Comparison of ENCODE assay signal across 9 cellular contexts in genomic region chr2:26298286-26298637, GRCh38. TPM values are rescaled to one million over a fixed set of nuclear protein-coding genes. Genes with fewer than 3 reads are reported as not detected.
A peak's percentile ranks its signal among the peaks of the same experiment; 100 is the strongest.
DNase-seq lines count a peak whose midpoint lies in the region; ATAC-seq and TF ChIP-seq lines count a peak whose summit lies in the region.
"Had no signal": no experiment of that assay in that cellular context is flagged by ENCODE, and none has a peak within 500 bp of the region (broad histone marks: within the 10 kb centered on the region; RNA-seq: fewer than 3 reads in every experiment).

No MANE protein-coding gene starts in this region.

- H3K27me3 ChIP-seq in H9 (ENCODE audit: insufficient read depth, low read length): no peaks in the 10 kb centered on the region
- no peaks in the 10 kb centered on the region for H3K27me3 ChIP-seq in mammary epithelial cell (ENCODE audit: insufficient read depth, low read length)
- H3K27me3 ChIP-seq in left lung: no peaks in the 10 kb centered on the region
- no peaks in the 10 kb centered on the region for H3K27me3 ChIP-seq in smooth muscle cell (ENCODE audit: low read depth)
- no peaks in the 10 kb centered on the region for H3K27me3 ChIP-seq in Caco-2 (replicated peaks; ENCODE audit: control insufficient read depth, insufficient read depth, low read length)

- H3K27me3 Mint-ChIP-seq in H9 (ENCODE audit: low read depth): peaks cover 14% of the 10 kb centered on the region; the same call in 1 of the 2 replicates
- no peaks in the 10 kb centered on the region for H3K27me3 Mint-ChIP-seq in Caco-2 (ENCODE audit: insufficient read depth, unreplicated experiment)

- H4K8ac ChIP-seq in H9 (replicated peaks; ENCODE audit: insufficient read length, low read depth, low read length): no peak overlapping the region

- H4K20me1 ChIP-seq in H9 (ENCODE audit: control insufficient read depth, insufficient read depth, insufficient read length) (no peaks in the 10 kb centered on the region), mammary epithelial cell (ENCODE audit: insufficient read depth, low read length) (no peaks in the 10 kb centered on the region), smooth muscle cell (ENCODE audit: low read depth) (no peaks in the 10 kb centered on the region)

- DNase-seq in H9: no peak
- DNase-seq in mammary epithelial cell: no peak
- no peak for DNase-seq in left lung
- DNase-seq in smooth muscle cell (lab: John Stamatoyannopoulos, UW; ENCODE audit: unreplicated experiment): no peak
- DNase-seq in Caco-2: no peak
- DNase-seq in activated T-cell treated with anti-CD3 and anti-CD28 coated beads for 4 hours: no peak
- DNase-seq in activated naive CD4-positive, alpha-beta T cell treated with Interleukin-2 at 50 U/mL for 16 hours: no peak
- DNase-seq: NCI-H1417 had no signal

- peak overlapping the region; percentile 53 for H3K14ac ChIP-seq in H9 (ENCODE audit: insufficient read depth, low read length)

- no peak overlapping the region for H3K4ac ChIP-seq in H9 (ENCODE audit: low read depth, low read length)

- in situ Hi-C loops in mammary epithelial cell (cut with MboI; ENCODE audit: low sequenced_read_pairs in 2 of 2): no loop called here

- H3K4me3 ChIP-seq in mammary epithelial cell (replicated peaks in 1 of 3; ENCODE audit: insufficient read depth in 1 of 3, low read depth in 2 of 3, low read length in 3 of 3) (peak overlapping the region in 1 of 3 experiments; percentile 23), left lung (peak overlapping the region; percentile 40 to 55), smooth muscle cell (peak overlapping the region; percentile 67), Caco-2 (ENCODE audit: low read depth, low read length) (no peak overlapping the region)

- no peak overlapping the region for H4K91ac ChIP-seq in H9 (ENCODE audit: insufficient read length, low read depth, low read length)

- H3K79me2 ChIP-seq in H9 (ENCODE audit: insufficient read depth, low read length) (no peaks in the 10 kb centered on the region), mammary epithelial cell (ENCODE audit: insufficient read depth, low read length) (no peaks in the 10 kb centered on the region), smooth muscle cell (ENCODE audit: low read depth) (no peaks in the 10 kb centered on the region)

- H3T11ph ChIP-seq in H9 (ENCODE audit: low read length): no peak overlapping the region

- no peak for TF ChIP-seq CTCF in H9 (conservative IDR thresholded peaks at IDR 0.05)
- TF ChIP-seq CTCF in mammary epithelial cell (conservative IDR thresholded peaks at IDR 0.05 in 1 of 2, IDR thresholded peaks at IDR 0.05 in 1 of 2; ENCODE audit: extremely low read depth in 1 of 2, insufficient read depth in 1 of 2, low read depth in 1 of 2, low read length in 2 of 2): no peak
- TF ChIP-seq CTCF in left lung (IDR thresholded peaks at IDR 0.05): no peak
- no peak for TF ChIP-seq CTCF in smooth muscle cell (IDR thresholded peaks at IDR 0.05; ENCODE audit: borderline replicate concordance, insufficient read depth, poor library complexity, severe bottlenecking)
- TF ChIP-seq CTCF in Caco-2 (IDR thresholded peaks at IDR 0.05; ENCODE audit: insufficient read depth in 1 of 2, low read depth in 1 of 2, low read length in 1 of 2, severe bottlenecking in 1 of 2, unreplicated experiment in 1 of 2): no peak

- H3K4me3 Mint-ChIP-seq in H9 (no peak overlapping the region), Caco-2 (ENCODE audit: unreplicated experiment) (no peak overlapping the region)

- H3K27ac ChIP-seq in H9 (ENCODE audit: insufficient read length, low read depth, low read length) (no peak overlapping the region), mammary epithelial cell (ENCODE audit: insufficient read depth, low read depth, low read length) (peak overlapping the region; percentile 60), left lung (peak overlapping the region; percentile 82 to 87), smooth muscle cell (ENCODE audit: low read depth) (no peak overlapping the region)

- WGBS in H9 (ENCODE audit: extremely low coverage, insufficient read length, low lambda C conversion rate): no CpG with 5 or more reads among the region's 17 CpGs
- 7% methylated on average over 15 of the region's 17 CpGs for WGBS in mammary epithelial cell (ENCODE audit: low coverage, missing lambda C conversion rate)
- 24% methylated on average over 17 of the region's 17 CpGs for whole genome bisulfite sequencing in smooth muscle cell (ENCODE audit: low lambda C conversion rate)

- H4K5ac ChIP-seq in H9 (ENCODE audit: insufficient read length, low read depth, low read length): no peak overlapping the region

- H3K9ac ChIP-seq in H9 (ENCODE audit: extremely low read depth, insufficient read length, low read length): peak overlapping the region; percentile 73
- H3K9ac ChIP-seq in mammary epithelial cell (ENCODE audit: insufficient read depth, low read length): peak overlapping the region; percentile 72
- H3K9ac ChIP-seq in smooth muscle cell (ENCODE audit: low read depth): no peak overlapping the region

- no peaks in the 10 kb centered on the region for H3K36me3 ChIP-seq in mammary epithelial cell (ENCODE audit: insufficient read depth, low read length)
- H3K36me3 ChIP-seq in left lung: no peaks in the 10 kb centered on the region
- H3K36me3 ChIP-seq in smooth muscle cell (ENCODE audit: low read depth): no peaks in the 10 kb centered on the region
- no peaks in the 10 kb centered on the region for H3K36me3 ChIP-seq in Caco-2 (ENCODE audit: control insufficient read depth, insufficient read depth, low read length)

- peaks cover 15% of the 10 kb centered on the region for H3K23me2 ChIP-seq in H9 (ENCODE audit: insufficient read length, low read depth, low read length, poor library complexity, severe bottlenecking)

- H3K18ac ChIP-seq in H9 (ENCODE audit: insufficient read length, low read depth, low read length): peak overlapping the region; percentile 74

- dilution Hi-C loops in mammary epithelial cell (cut with HindIII; ENCODE audit: low sequenced_read_pairs): no loop called here

- POLR2A ChIA-PET in Caco-2 (lab: Charles Lee): no interaction called here

- H3K4me2 ChIP-seq in H9 (ENCODE audit: insufficient read depth, insufficient read length, low read length) (peak overlapping the region; percentile 82), mammary epithelial cell (ENCODE audit: insufficient read depth, low read depth, low read length) (peak overlapping the region; percentile 75), smooth muscle cell (peak overlapping the region; percentile 98)

- H3K9me3 Mint-ChIP-seq in H9 (no peaks in the 10 kb centered on the region), Caco-2 (ENCODE audit: unreplicated experiment) (no peaks in the 10 kb centered on the region)

- no peak overlapping the region for H2AFZ ChIP-seq in H9 (ENCODE audit: low read length)
- peak overlapping the region; percentile 90 for H2AFZ ChIP-seq in mammary epithelial cell (ENCODE audit: low read depth, low read length)
- peak overlapping the region; percentile 57 for H2AFZ ChIP-seq in smooth muscle cell (ENCODE audit: low read depth)

- no peak overlapping the region for H3K56ac ChIP-seq in H9 (ENCODE audit: insufficient read length, low read depth, low read length)

- H3K27ac Mint-ChIP-seq in H9 (no peak overlapping the region), Caco-2 (ENCODE audit: unreplicated experiment) (no peak overlapping the region)

- H2BK15ac ChIP-seq in H9 (ENCODE audit: low read depth, low read length): no peak overlapping the region

- H2AK5ac ChIP-seq in H9 (ENCODE audit: insufficient read length, low read length): no peak overlapping the region

- intact Hi-C loops in mammary epithelial cell (cut with micrococcal nuclease) (loop anchor here (1.0 kb wide), 1 partner anchor 24 kb away; no protein-coding TSS in a partner anchor), left lung (cut with DNase I) (loop anchor here in 1 of 2 donors (10.0 kb wide), 1 partner anchor 53 kb away; the partner anchor contains the start of genes HADHA and HADHB), Caco-2 (cut with micrococcal nuclease; ENCODE audit: unreplicated experiment) (no loop called here)

- peaks cover 3% of the 10 kb centered on the region for H3F3A ChIP-seq in smooth muscle cell (ENCODE audit: low read depth)

- no peaks in the 10 kb centered on the region for H3K79me1 ChIP-seq in H9 (ENCODE audit: insufficient read depth, low read depth, low read length, poor library complexity, severe bottlenecking)

- ATAC-seq in left lung: no peak
- no peak for ATAC-seq in GM18861 (IDR thresholded peaks at IDR 0.05; ENCODE audit: unreplicated experiment)

- H3K4me1 Mint-ChIP-seq in H9 (peaks cover 0 to 7% of the 10 kb centered on the region in 2 experiments; a peak in 3 of 4 replicates), Caco-2 (ENCODE audit: low read depth, unreplicated experiment) (peaks cover 7% of the 10 kb centered on the region)

- H2BK120ac ChIP-seq in H9 (ENCODE audit: low read depth, low read length, poor library complexity, severe bottlenecking): no peak overlapping the region

- H3K9me3 ChIP-seq in H9 (ENCODE audit: control insufficient read depth, low read depth, low read length) (no peaks in the 10 kb centered on the region), mammary epithelial cell (replicated peaks; ENCODE audit: insufficient read depth, low read length) (no peaks in the 10 kb centered on the region), left lung (no peaks in the 10 kb centered on the region), smooth muscle cell (replicated peaks; ENCODE audit: low read depth) (no peaks in the 10 kb centered on the region), Caco-2 (no peaks in the 10 kb centered on the region; the same call in 1 of the 2 replicates)

- no peak overlapping the region for H3K23ac ChIP-seq in H9 (ENCODE audit: insufficient read length, low read depth, low read length)

- H3K36me3 Mint-ChIP-seq in H9 (ENCODE audit: insufficient read depth in 1 of 3, low read depth in 3 of 3) (no peaks in the 10 kb centered on the region), Caco-2 (ENCODE audit: insufficient read depth, unreplicated experiment) (no peaks in the 10 kb centered on the region)

- no TSS peak for BruUV-seq in mammary epithelial cell (replicated peaks; lab: Mats Ljungman, UMichigan)
- no TSS peak for BruUV-seq in Caco-2 (replicated peaks; lab: Mats Ljungman, UMichigan)

- H3K4me1 ChIP-seq in H9 (ENCODE audit: insufficient read depth, low read length) (peaks cover 6% of the 10 kb centered on the region; the same call in 1 of the 2 replicates), mammary epithelial cell (ENCODE audit: insufficient read depth, low read length) (peaks cover 38% of the 10 kb centered on the region), left lung (peaks cover 7 to 22% of the 10 kb centered on the region in 2 donors), smooth muscle cell (ENCODE audit: low read depth) (peaks cover 33% of the 10 kb centered on the region), Caco-2 (peaks cover 15% of the 10 kb centered on the region; the same call in 1 of the 2 replicates)

- H2BK20ac ChIP-seq in H9 (ENCODE audit: low read depth, low read length, poor library complexity, severe bottlenecking): no peak overlapping the region

- no peak overlapping the region for H2BK12ac ChIP-seq in H9 (ENCODE audit: insufficient read length, low read depth, low read length)

- CTCF ChIA-PET in mammary epithelial cell (lab: Charles Lee; ENCODE audit: low non-redundant PET): no interaction called here
- CTCF ChIA-PET in Caco-2 (lab: Charles Lee): no interaction called here

- H2BK5ac ChIP-seq in H9 (ENCODE audit: insufficient read length, low read length): no peak overlapping the region

RNA-seq across cellular contexts. Expression of gene SELENOI, which starts 47.7 kb away (rescaled TPM):
- total RNA-seq in H9 (2021) (41.9 and 43.4 TPM in 2 replicates), mammary epithelial cell (10 to 100 TPM; 42.7 to 64.1 TPM), left lung (10 to 100 TPM; 18.4 to 34.4 TPM), smooth muscle cell (26.3 and 26.8 TPM in 2 replicates), Caco-2 (2022) (61.3 and 68.9 TPM in 2 replicates)
- polyA plus RNA-seq in mammary epithelial cell (16.8 TPM), smooth muscle cell (3.3 and 5.3 TPM in 2 replicates)
- 96.3 TPM for polyA minus RNA-seq in mammary epithelial cell

RNA-seq across cellular contexts. Expression of gene ADGRF3, which starts 48.3 kb away (rescaled TPM):
- total RNA-seq in H9 (2021): 0.09 and 0.29 TPM in 2 replicates
- under 1 TPM; 0.17 to 0.45 TPM for total RNA-seq in mammary epithelial cell
- 0.07 TPM for polyA plus RNA-seq in mammary epithelial cell
- polyA minus RNA-seq in mammary epithelial cell: not detected
- under 1 TPM; 0.08 to 0.12 TPM for total RNA-seq in left lung
- not detected in 2 replicates for total RNA-seq in smooth muscle cell
- 0.06 and 0.37 TPM in 2 replicates for polyA plus RNA-seq in smooth muscle cell
- 0.09 and 0.18 TPM in 2 replicates for total RNA-seq in Caco-2 (2022)

RNA-seq across cellular contexts. Expression of gene HADHB, which starts 53.5 kb away (rescaled TPM):
- total RNA-seq in H9 (2021): 41.3 and 44.2 TPM in 2 replicates
- total RNA-seq in mammary epithelial cell: 100 to 1,000 TPM; 126 to 144 TPM
- polyA plus RNA-seq in mammary epithelial cell: 113 TPM
- polyA minus RNA-seq in mammary epithelial cell: 79.3 TPM
- total RNA-seq in left lung: 100 to 1,000 TPM; 130 to 132 TPM
- 70.8 and 103 TPM in 2 replicates for total RNA-seq in smooth muscle cell
- 89.1 and 96.1 TPM in 2 replicates for polyA plus RNA-seq in smooth muscle cell
- total RNA-seq in Caco-2 (2022): 93.2 and 106 TPM in 2 replicates

RNA-seq across cellular contexts. Expression of gene HADHA, which starts 53.8 kb away (rescaled TPM):
- total RNA-seq in H9 (2021) (111 and 112 TPM in 2 replicates), mammary epithelial cell (100 to 1,000 TPM; 155 to 174 TPM), left lung (100 to 1,000 TPM; 126 to 144 TPM), smooth muscle cell (96.9 and 104 TPM in 2 replicates), Caco-2 (2022) (143 and 150 TPM in 2 replicates)
- polyA plus RNA-seq in mammary epithelial cell (124 TPM), smooth muscle cell (90.1 and 111 TPM in 2 replicates)
- polyA minus RNA-seq in mammary epithelial cell: 285 TPM

Comparison
In these comparisons a context has a peak if more than half of its experiments do, and no peak if none do; other contexts are left out.
1. H3K27ac ChIP-seq: peak in mammary epithelial cell (single experiment) and left lung (2 of 2); none in H9 (single experiment) and smooth muscle cell (single experiment).
2. Peak in every context shown above with its lines, with median percentiles within 50 percentile points of each other: H3K4me2 ChIP-seq.